Comparison of ENCODE assay signal across 26 cellular contexts in the genomic region with DNA sequence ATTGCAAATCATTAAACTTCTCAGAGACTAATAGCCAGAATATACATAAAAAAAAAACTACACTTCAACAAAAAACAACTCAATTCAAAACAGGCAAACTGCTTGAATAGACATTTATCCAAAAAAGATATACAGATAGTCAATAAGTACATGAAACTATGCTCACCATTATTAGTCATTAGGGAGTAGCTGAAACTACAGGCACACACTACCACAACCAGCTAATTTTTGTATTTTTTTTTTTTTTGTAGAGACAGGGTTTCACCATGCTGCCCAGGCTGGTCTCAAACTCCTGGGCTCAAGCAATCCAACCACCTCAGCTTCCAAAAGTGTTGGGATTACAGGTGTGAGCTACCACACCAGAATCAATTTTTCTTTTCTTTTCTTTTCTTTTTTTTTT.
"Had no signal": no experiment of that assay in that cellular context is flagged by ENCODE, and none has a peak within 500 bp of the region (broad histone marks: within the 10 kb centered on the region; RNA-seq: fewer than 3 reads in every experiment).

No MANE protein-coding gene starts in this region.

- H3K9ac ChIP-seq: SK-N-SH had no signal

- H3K36me3 ChIP-seq: ascending aorta, cardiac muscle cell, Peyer's patch, SJCRH30 had no signal

- H3K9me3 ChIP-seq: body of pancreas, Peyer's patch, SJCRH30, SK-N-SH had no signal

- H3K27me3 Mint-ChIP-seq: activated CD8-positive, alpha-beta T cell treated with anti-CD3 and anti-CD28 coated beads for 36 hours; activated naive CD4-positive, alpha-beta T cell treated with anti-CD3 and anti-CD28 coated beads, Interleukin-2, amount 50 U/mL, for 24 hours had no signal

- H3K27ac Mint-ChIP-seq: activated CD8-positive, alpha-beta T cell treated with anti-CD3 and anti-CD28 coated beads for 36 hours; activated naive CD4-positive, alpha-beta T cell treated with anti-CD3 and anti-CD28 coated beads, Interleukin-2, amount 50 U/mL, for 24 hours had no signal

- H3K4me2 ChIP-seq: SK-N-SH had no signal

- H3K27ac ChIP-seq: ascending aorta, body of pancreas, cardiac muscle cell, Peyer's patch, RWPE1, SJCRH30, VCaP had no signal

- H3K27me3 ChIP-seq: ascending aorta, body of pancreas, cardiac muscle cell, Peyer's patch, SJCRH30 had no signal

- H3K4me3 Mint-ChIP-seq: activated CD8-positive, alpha-beta T cell treated with anti-CD3 and anti-CD28 coated beads for 36 hours; activated naive CD4-positive, alpha-beta T cell treated with anti-CD3 and anti-CD28 coated beads, Interleukin-2, amount 50 U/mL, for 24 hours; activated T-cell treated with anti-CD3 and anti-CD28 coated beads, Interleukin-2, amount 50 U/mL, for 72 hours had no signal

- ATAC-seq: activated CD8-positive, alpha-beta T cell treated with anti-CD3 and anti-CD28 coated beads for 36 hours; activated T-cell treated with anti-CD3 and anti-CD28 coated beads, Interleukin-2, amount 50 U/mL, for 72 hours; body of pancreas had no signal

- DNase-seq: activated CD4-positive, alpha-beta T cell treated with anti-CD3 and anti-CD28 coated beads for 4 hours; activated CD8-positive, alpha-beta memory T cell treated with anti-CD3 and anti-CD28 coated beads, Interleukin-2, amount 50 U/mL, for 4 hours; activated CD8-positive, alpha-beta T cell treated with anti-CD3 and anti-CD28 coated beads for 36 hours; activated naive CD4-positive, alpha-beta T cell; activated T-cell treated with anti-CD3 and anti-CD28 coated beads, Interleukin-2, amount 50 U/mL, for 72 hours; body of pancreas; MV-4-11; NCI-H1092 treated with DMSO at 0.1 percent for 48 hours; NCI-H1417 treated with DMSO at 0.1 percent for 48 hours; NCI-H1694; NCI-H2029; NCI-H2107; NCI-H2171 treated with DMSO at 0.1 percent for 48 hours; NCI-H226; NCI-H510A treated with DMSO at 0.1 percent for 48 hours; NCI-H69; Peyer's patch; Right ventricle myocardium superior; SJCRH30; SK-N-SH; T-helper 1 cell had no signal

- H3K9me2 ChIP-seq: SK-N-SH had no signal

- H3K4me1 ChIP-seq: ascending aorta, Peyer's patch, SJCRH30 had no signal

- H3K4me3 ChIP-seq: ascending aorta, body of pancreas, cardiac muscle cell, Peyer's patch, SJCRH30 had no signal
